ENCODE assay signal across 23 cellular contexts in the genomic region with DNA sequence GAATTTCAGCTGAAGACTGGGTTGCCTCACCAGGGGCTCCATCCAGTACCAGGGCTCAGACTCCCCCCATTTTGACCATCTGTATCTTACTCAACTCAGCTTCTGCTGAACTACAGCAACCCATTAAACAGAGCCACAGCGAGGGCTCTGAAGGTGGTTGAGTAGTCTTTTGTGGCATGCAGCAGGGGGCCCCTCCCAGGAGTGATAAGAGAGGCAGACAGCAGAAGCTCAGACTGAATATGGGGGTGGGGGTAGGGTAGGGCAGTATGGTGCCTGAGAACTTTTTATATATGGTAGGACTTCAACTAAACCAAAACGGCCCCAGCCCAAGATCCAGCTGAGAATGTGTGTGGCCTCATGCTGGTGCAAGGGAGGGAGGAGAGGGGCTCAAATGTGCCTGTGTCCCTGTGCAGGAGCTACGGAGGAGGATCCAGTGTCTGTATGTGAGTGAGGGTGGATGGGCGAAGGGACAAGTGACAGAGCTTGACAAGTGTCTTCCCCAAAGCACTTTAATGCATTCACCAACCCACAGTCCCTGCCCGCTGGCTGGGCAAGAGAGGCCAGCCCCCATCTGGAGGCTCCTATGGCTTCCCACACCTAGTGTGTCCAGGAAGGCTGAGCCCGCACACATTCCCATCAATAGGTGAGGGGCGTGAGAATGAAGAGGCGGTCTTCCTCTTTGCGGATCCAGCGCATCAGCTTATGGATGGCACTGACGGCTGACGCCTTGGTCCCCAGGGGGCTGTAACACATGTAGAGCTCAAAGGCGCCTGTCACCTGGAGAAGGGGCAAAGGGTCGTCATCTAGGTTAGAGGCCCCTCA. TPM values are rescaled to one million over a fixed set of nuclear protein-coding genes. Genes with fewer than 3 reads are reported as not detected.
DNase-seq lines count a peak whose midpoint lies in the region; ATAC-seq, FAIRE-seq and TF ChIP-seq lines count a peak whose summit lies in the region.
"Had no signal": no experiment of that assay in that cellular context is flagged by ENCODE, and none has a peak within 500 bp of the region (broad histone marks: within the 10 kb centered on the region; RNA-seq: fewer than 3 reads in every experiment).

No MANE protein-coding gene starts in this region.

- peak; percentile 18 for DNase-seq in NCI-H226
- DNase-seq in astrocyte (ENCODE audit: low read depth) = no peak
- peak; percentile 57 to 73 for DNase-seq in erythroblast (lab: John Stamatoyannopoulos, UW)
- no peak for DNase-seq in right cardiac atrium
- DNase-seq in activated CD4-positive, alpha-beta T cell treated with anti-CD3 and anti-CD28 coated beads, Interleukin-2, amount 10 ng/mL, durations not matched to agents 24 days and 14 days = no peak
- DNase-seq in NCI-H2196 treated with DMSO at 0.1 percent for 48 hours (lab: John Stamatoyannopoulos, UW; ENCODE audit: unreplicated experiment) = no peak
- DNase-seq: BE2C; CD4-positive, CD25-positive, alpha-beta regulatory T cell; DMS79; HFFc6; KBM-7; MM.1S; NCI-H1048; NCI-H1417 treated with DMSO at 0.1 percent for 48 hours; NCI-H2029; NCI-H2171; Peyer's patch had no signal

- peak overlapping the region; percentile 8 for H3K4me3 Mint-ChIP-seq in astrocyte (ENCODE audit: unreplicated experiment)
- H3K4me3 Mint-ChIP-seq in activated CD4-positive, alpha-beta T cell treated with anti-CD3 and anti-CD28 coated beads, Interleukin-2, amount 10 ng/mL, durations not matched to agents 24 days and 14 days = no peak overlapping the region
- H3K4me3 Mint-ChIP-seq: HFFc6 had no signal

- H3K36me3 ChIP-seq in BLaER1 (peaks cover 53% of the 10 kb centered on the region), astrocyte (ENCODE audit: insufficient read depth, low read length) (peaks cover 2% of the 10 kb centered on the region)
- H3K36me3 ChIP-seq: BE2C had no signal

- peak; percentile 16 for TF ChIP-seq POLR2A in erythroblast (IDR thresholded peaks at IDR 0.05; ENCODE audit: low read length)

- H3K4me1 ChIP-seq in BLaER1 (peaks cover 45% of the 10 kb centered on the region), astrocyte (ENCODE audit: insufficient read depth, low read length) (peaks cover 6% of the 10 kb centered on the region), right cardiac atrium (ENCODE audit: control insufficient read depth, insufficient read depth, low read length) (no peaks in the 10 kb centered on the region)
- H3K4me1 ChIP-seq: SJSA1 had no signal

- H3K27ac Mint-ChIP-seq in astrocyte (ENCODE audit: unreplicated experiment) = no peak overlapping the region
- H3K27ac Mint-ChIP-seq in activated CD4-positive, alpha-beta T cell treated with anti-CD3 and anti-CD28 coated beads, Interleukin-2, amount 10 ng/mL, durations not matched to agents 24 days and 14 days = no peak overlapping the region
- H3K27ac Mint-ChIP-seq: CD4-positive, CD25-positive, alpha-beta regulatory T cell; HFFc6 had no signal

- no peaks in the 10 kb centered on the region for H3K79me2 ChIP-seq in astrocyte (ENCODE audit: insufficient read depth, low read length)

- H3K9me3 ChIP-seq in BLaER1 (no peaks in the 10 kb centered on the region), astrocyte (ENCODE audit: insufficient read depth, low read depth, low read length) (no peaks in the 10 kb centered on the region), right cardiac atrium (ENCODE audit: control insufficient read depth, low read length) (no peaks in the 10 kb centered on the region)
- H3K9me3 ChIP-seq: BE2C, Peyer's patch, SJSA1 had no signal

- H3K4me3 ChIP-seq in BLaER1 = no peak overlapping the region
- H3K4me3 ChIP-seq in astrocyte (ENCODE audit: insufficient read depth, low read depth, low read length) = no peak overlapping the region
- H3K4me3 ChIP-seq in right cardiac atrium (ENCODE audit: low read length) = no peak overlapping the region
- H3K4me3 ChIP-seq: Peyer's patch, SJSA1 had no signal

- H3K4me2 ChIP-seq in BLaER1 (no peak overlapping the region), astrocyte (ENCODE audit: low read length) (no peak overlapping the region)

- H3K36me3 Mint-ChIP-seq in astrocyte (ENCODE audit: low read depth, unreplicated experiment) = peaks cover 25% of the 10 kb centered on the region
- H3K36me3 Mint-ChIP-seq in activated CD4-positive, alpha-beta T cell treated with anti-CD3 and anti-CD28 coated beads, Interleukin-2, amount 10 ng/mL, durations not matched to agents 24 days and 14 days (ENCODE audit: low read depth) = peaks cover 13% of the 10 kb centered on the region

- H2AFZ ChIP-seq in astrocyte (ENCODE audit: low read depth, low read length) = no peak overlapping the region

- intact Hi-C loops in right cardiac atrium (cut with DNase I) = loop anchor here in 2 of 4 donors (5.0 to 10.0 kb wide), 2 partner anchors 66 to 104 kb away; a partner anchor contains a TSS
- intact Hi-C loops in activated CD4-positive, alpha-beta T cell treated with anti-CD3 and anti-CD28 coated beads, Interleukin-2, amount 10 ng/mL, durations not matched to agents 24 days and 14 days (cut with micrococcal nuclease) = no loop called here

- no peak for TF ChIP-seq CTCF in astrocyte (IDR thresholded peaks at IDR 0.05; ENCODE audit: insufficient read depth, low read depth, low read length)

- H3K4me1 Mint-ChIP-seq in astrocyte (ENCODE audit: low read depth, unreplicated experiment) = peaks cover 6% of the 10 kb centered on the region
- H3K4me1 Mint-ChIP-seq in activated CD4-positive, alpha-beta T cell treated with anti-CD3 and anti-CD28 coated beads, Interleukin-2, amount 10 ng/mL, durations not matched to agents 24 days and 14 days = peaks cover 27% of the 10 kb centered on the region

- H3K9ac ChIP-seq in BLaER1 (0 out of 2 replicates have a peak overlapping the region, but pooled peaks have one; percentile 4), astrocyte (ENCODE audit: low read length) (no peak overlapping the region)

- H3K9me3 Mint-ChIP-seq in astrocyte (ENCODE audit: unreplicated experiment) = peaks cover 2% of the 10 kb centered on the region
- H3K9me3 Mint-ChIP-seq in activated CD4-positive, alpha-beta T cell treated with anti-CD3 and anti-CD28 coated beads, Interleukin-2, amount 10 ng/mL, durations not matched to agents 24 days and 14 days = no peaks in the 10 kb centered on the region
- H3K9me3 Mint-ChIP-seq: CD4-positive, CD25-positive, alpha-beta regulatory T cell; HFFc6 had no signal

- WGBS in right cardiac atrium = 90% methylated on average over 14 of the region's 14 CpGs

- no peak for FAIRE-seq in astrocyte (lab: Jason Lieb, UNC)
- FAIRE-seq: H54, HepG2 had no signal

- ATAC-seq in right cardiac atrium = no peak
- ATAC-seq: HepG2 had no signal

- peaks cover 32% of the 10 kb centered on the region for H3K27me3 Mint-ChIP-seq in astrocyte (ENCODE audit: low read depth, unreplicated experiment)
- no peaks in the 10 kb centered on the region for H3K27me3 Mint-ChIP-seq in activated CD4-positive, alpha-beta T cell treated with anti-CD3 and anti-CD28 coated beads, Interleukin-2, amount 10 ng/mL, durations not matched to agents 24 days and 14 days
- H3K27me3 Mint-ChIP-seq: CD4-positive, CD25-positive, alpha-beta regulatory T cell had no signal

- H3K27me3 ChIP-seq in BLaER1 (no peaks in the 10 kb centered on the region), astrocyte (ENCODE audit: insufficient read depth, low read length) (no peaks in the 10 kb centered on the region), right cardiac atrium (ENCODE audit: control insufficient read depth, insufficient read depth) (no peaks in the 10 kb centered on the region)
- H3K27me3 ChIP-seq: BE2C, Peyer's patch, SJSA1 had no signal

- H3K27ac ChIP-seq in BLaER1 (no peak overlapping the region), astrocyte (ENCODE audit: low read depth, low read length) (no peak overlapping the region), right cardiac atrium (ENCODE audit: low read length) (no peak overlapping the region)
- H3K27ac ChIP-seq: Peyer's patch, SJSA1 had no signal

- H4K20me1 ChIP-seq in BLaER1 (0 out of 2 replicates have a peak, but pooled peaks cover 4% of the 10 kb centered on the region), astrocyte (ENCODE audit: insufficient read depth, low read length) (peaks cover 3% of the 10 kb centered on the region)

RNA-seq across cellular contexts. Expression of a gene that starts 4.9 kb away (rescaled TPM):
- total RNA-seq in astrocyte (0.46 and 0.57 TPM in 2 replicates), right cardiac atrium (1 to 10 TPM in 3 of 4 donors, under 1 TPM in 1; 0.94 to 2.7 (median 2.1) TPM)
- polyA plus RNA-seq in right cardiac atrium = 1.9 TPM
- 1.0 and 1.5 TPM in 2 replicates for total RNA-seq in activated CD4-positive, alpha-beta T cell treated with anti-CD3 and anti-CD28 coated beads, Interleukin-2, amount 10 ng/mL, durations not matched to agents 24 days and 14 days
- total RNA-seq: A673, SJSA1 had no signal

RNA-seq across cellular contexts. Expression of a gene that starts 21.0 kb away (rescaled TPM):
- total RNA-seq in astrocyte (12.4 and 15.2 TPM in 2 replicates), right cardiac atrium (1 to 10 TPM; 7.4 to 9.0 (median 8.0) TPM)
- polyA plus RNA-seq in right cardiac atrium = 8.2 TPM
- 15.1 and 16.3 TPM in 2 replicates for total RNA-seq in activated CD4-positive, alpha-beta T cell treated with anti-CD3 and anti-CD28 coated beads, Interleukin-2, amount 10 ng/mL, durations not matched to agents 24 days and 14 days

RNA-seq across cellular contexts. Expression of a gene that starts 31.4 kb away (rescaled TPM):
- 49.0 and 53.9 TPM in 2 replicates for total RNA-seq in astrocyte
- total RNA-seq in right cardiac atrium = 10 to 100 TPM; 43.2 to 52.6 (median 46.9) TPM
- 53.1 TPM for polyA plus RNA-seq in right cardiac atrium
- total RNA-seq in activated CD4-positive, alpha-beta T cell treated with anti-CD3 and anti-CD28 coated beads, Interleukin-2, amount 10 ng/mL, durations not matched to agents 24 days and 14 days = 95.3 and 100 TPM in 2 replicates

RNA-seq across cellular contexts. Expression of a gene that starts 38.9 kb away (rescaled TPM):
- total RNA-seq in astrocyte (0.22 and 0.45 TPM in 2 replicates), right cardiac atrium (not detected)
- polyA plus RNA-seq in right cardiac atrium = not detected
- 1.2 and 1.6 TPM in 2 replicates for total RNA-seq in activated CD4-positive, alpha-beta T cell treated with anti-CD3 and anti-CD28 coated beads, Interleukin-2, amount 10 ng/mL, durations not matched to agents 24 days and 14 days
- total RNA-seq: CD4-positive, CD25-positive, alpha-beta regulatory T cell; HFFc6; NCI-H460; SJSA1 had no signal
- polyA plus RNA-seq: CD4-positive, CD25-positive, alpha-beta regulatory T cell had no signal

RNA-seq across cellular contexts. Expression of a gene that starts 52.2 kb away (rescaled TPM):
- total RNA-seq in astrocyte (3.2 and 3.4 TPM in 2 replicates), right cardiac atrium (1 to 10 TPM in 3 of 4 donors, under 1 TPM in 1; 0.68 to 1.5 (median 1.3) TPM)
- polyA plus RNA-seq in right cardiac atrium = 0.81 TPM
- 27.1 and 30.4 TPM in 2 replicates for total RNA-seq in activated CD4-positive, alpha-beta T cell treated with anti-CD3 and anti-CD28 coated beads, Interleukin-2, amount 10 ng/mL, durations not matched to agents 24 days and 14 days

Comparison
In these comparisons a context has a peak if more than half of its experiments do, and no peak if none do; other contexts are left out.
1. DNase-seq: peak in NCI-H226 (single experiment) and erythroblast (2 of 2); none in astrocyte (single experiment), right cardiac atrium (0 of 3), activated CD4-positive, alpha-beta T cell treated with anti-CD3 and anti-CD28 coated beads, Interleukin-2, amount 10 ng/mL, durations not matched to agents 24 days and 14 days (single experiment) and NCI-H2196 treated with DMSO at 0.1 percent for 48 hours (single experiment).